ENCODE assay signal across 18 cellular contexts in genomic region chr11:123409886-123410549, GRCh38.
"Had no signal": no experiment of that assay in that cellular context is flagged by ENCODE, and none has a peak within 500 bp of the region (broad histone marks: within the 10 kb centered on the region; RNA-seq: fewer than 3 reads in every experiment).

No MANE protein-coding gene starts in this region.

- H3K4me3 Mint-ChIP-seq: activated CD8-positive, alpha-beta T cell treated with anti-CD3 and anti-CD28 coated beads for 36 hours; activated naive CD4-positive, alpha-beta T cell treated with anti-CD3 and anti-CD28 coated beads for 36 hours; dendritic cell treated with granulocyte-macrophage colony-stimulating factor and Interleukin-4, amounts not matched to agents 40 ng/mL and 50 ng/mL, for 4 days; endodermal cell; nephron progenitor cell; stimulated activated memory B cell treated with anti-CD40 and anti-IgM and Interleukin-4, amounts not matched to agents 10 μg/mL and 1 μg/mL and 100 μg/mL, for 72 hours had no signal

- DNase-seq: activated CD4-positive, alpha-beta T cell treated with anti-CD3 and anti-CD28 coated beads for 4 hours; activated CD8-positive, alpha-beta memory T cell treated with anti-CD3 and anti-CD28 coated beads, Interleukin-2, amount 50 U/mL, for 48 hours; activated CD8-positive, alpha-beta T cell treated with anti-CD3 and anti-CD28 coated beads for 36 hours; activated naive CD4-positive, alpha-beta T cell treated with anti-CD3 and anti-CD28 coated beads for 36 hours; body of pancreas; cerebellar nuclear complex; endodermal cell; erythroblast; hippocampal formation; left ventricle myocardium superior; mesenchymal stem cell; nephron progenitor cell; spleen; stimulated activated CD4-positive, alpha-beta T cell treated with anti-CD3 and anti-CD28 coated beads, Interleukin-1b, Interleukin-23, amount 100 ng/mL, for 48 hours; T-helper 9 cell had no signal

- ATAC-seq: activated CD8-positive, alpha-beta T cell treated with anti-CD3 and anti-CD28 coated beads for 36 hours; body of pancreas; left ventricle myocardium superior; sciatic nerve had no signal

- H3K9me3 Mint-ChIP-seq: activated CD8-positive, alpha-beta T cell treated with anti-CD3 and anti-CD28 coated beads for 36 hours; activated naive CD4-positive, alpha-beta T cell treated with anti-CD3 and anti-CD28 coated beads for 36 hours; dendritic cell treated with granulocyte-macrophage colony-stimulating factor and Interleukin-4, amounts not matched to agents 40 ng/mL and 50 ng/mL, for 4 days; endodermal cell; nephron progenitor cell; stimulated activated memory B cell treated with anti-CD40 and anti-IgM and Interleukin-4, amounts not matched to agents 10 μg/mL and 1 μg/mL and 100 μg/mL, for 72 hours had no signal

- H3K27me3 Mint-ChIP-seq: dendritic cell treated with granulocyte-macrophage colony-stimulating factor and Interleukin-4, amounts not matched to agents 40 ng/mL and 50 ng/mL, for 4 days had no signal

- H3K27ac Mint-ChIP-seq: activated CD8-positive, alpha-beta T cell treated with anti-CD3 and anti-CD28 coated beads for 36 hours; activated naive CD4-positive, alpha-beta T cell treated with anti-CD3 and anti-CD28 coated beads for 36 hours; dendritic cell treated with granulocyte-macrophage colony-stimulating factor and Interleukin-4, amounts not matched to agents 40 ng/mL and 50 ng/mL, for 4 days; endodermal cell; nephron progenitor cell; stimulated activated memory B cell treated with anti-CD40 and anti-IgM and Interleukin-4, amounts not matched to agents 10 μg/mL and 1 μg/mL and 100 μg/mL, for 72 hours had no signal

- H3K36me3 Mint-ChIP-seq: stimulated activated memory B cell treated with anti-CD40 and anti-IgM and Interleukin-4, amounts not matched to agents 10 μg/mL and 1 μg/mL and 100 μg/mL, for 72 hours had no signal
